ENCODE assay signal across 8 cellular contexts in the genomic region with DNA sequence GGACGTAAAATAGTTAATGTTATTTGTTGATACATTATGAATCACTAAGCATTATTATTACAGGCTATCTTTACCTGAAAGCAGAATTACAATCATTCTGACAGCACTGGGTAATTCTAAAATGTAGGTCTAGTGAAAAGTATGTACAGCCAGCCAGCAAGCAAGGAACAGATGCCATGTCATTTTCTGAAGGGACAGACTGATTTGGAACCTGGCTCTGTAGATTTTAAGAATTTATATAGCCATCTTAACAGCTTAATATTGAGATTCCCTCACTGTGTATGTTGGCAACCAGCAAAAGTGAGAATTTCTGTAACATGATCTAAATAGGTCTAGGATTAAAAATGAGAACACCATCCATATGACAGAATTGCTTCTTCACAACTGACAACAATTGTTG.
"Had no signal": no experiment of that assay in that cellular context is flagged by ENCODE, and none has a peak within 500 bp of the region (broad histone marks: within the 10 kb centered on the region; RNA-seq: fewer than 3 reads in every experiment).

No MANE protein-coding gene starts in this region.

- H3K9me3 ChIP-seq: HAP-1 had no signal

- H3K4me2 ChIP-seq: GM23338 had no signal

- H3K4me3 ChIP-seq: GM23248, GM23338, HAP-1 had no signal

- H2AFZ ChIP-seq: GM23248, GM23338 had no signal

- H3K36me3 ChIP-seq: HAP-1 had no signal

- DNase-seq: GM23248, GOT3, H7, H9, HCEC 1CT, HFFc6 had no signal

- H3K4me1 ChIP-seq: HAP-1 had no signal

- H3K27ac ChIP-seq: GM23248 had no signal

- H3K9ac ChIP-seq: GM23248 had no signal
